8 cellular contexts compared by ENCODE assay signal in genomic region chr11:14458377-14458776, GRCh38.
"Had no signal": no experiment of that assay in that cellular context is flagged by ENCODE, and none has a peak within 500 bp of the region (broad histone marks: within the 10 kb centered on the region; RNA-seq: fewer than 3 reads in every experiment).

No MANE protein-coding gene starts in this region.

- H3K9me3 ChIP-seq: HAP-1 had no signal

- ATAC-seq: GM23338, HCT116, HepG2 had no signal

- H3K4me3 Mint-ChIP-seq: GM23338, HFFc6, IgD-negative memory B cell had no signal

- DNase-seq: H7, HFFc6, KBM-7 had no signal

- H3K4me1 Mint-ChIP-seq: GM23338 had no signal

- H3K27me3 Mint-ChIP-seq: IgD-negative memory B cell had no signal

- H3K9me3 Mint-ChIP-seq: GM23338, HFFc6, IgD-negative memory B cell had no signal

- H3K27ac Mint-ChIP-seq: GM23338, HFFc6 had no signal
